ENCODE assay signal across 25 cellular contexts in genomic region chr10:34978080-34978479, GRCh38.
DNase-seq lines count a peak whose midpoint lies in the region; ATAC-seq, FAIRE-seq and TF ChIP-seq lines count a peak whose summit lies in the region.
"Had no signal": no experiment of that assay in that cellular context is flagged by ENCODE, and none has a peak within 500 bp of the region (broad histone marks: within the 10 kb centered on the region; RNA-seq: fewer than 3 reads in every experiment).

No MANE protein-coding gene starts in this region.

- no peaks in the 10 kb centered on the region for H4K20me1 ChIP-seq in keratinocyte (ENCODE audit: control insufficient read depth, extremely low read depth, insufficient read depth, low read length)

- H2AFZ ChIP-seq in keratinocyte (ENCODE audit: control insufficient read depth, low read length) = peak overlapping the region; percentile 49
- H2AFZ ChIP-seq: PC-9 had no signal

- no peaks in the 10 kb centered on the region for H3K9me1 ChIP-seq in keratinocyte (ENCODE audit: control insufficient read depth, extremely low read depth, insufficient read depth, low read length)

- H3K4me3 ChIP-seq in keratinocyte (ENCODE audit: control insufficient read depth in 2 of 3, extremely low read depth in 1 of 3, insufficient read depth in 2 of 3, low read depth in 1 of 3, low read length in 3 of 3) (no peak overlapping the region), spleen (no peak overlapping the region)
- H3K4me3 ChIP-seq: MG63, PC-9 had no signal

- H3K4me1 Mint-ChIP-seq in chondrocyte (ENCODE audit: low read depth) = no peaks in the 10 kb centered on the region
- H3K4me1 Mint-ChIP-seq in HFFc6 (ENCODE audit: low read depth) = no peaks in the 10 kb centered on the region

- H3K4me3 Mint-ChIP-seq in chondrocyte (ENCODE audit: unreplicated experiment) (no peak overlapping the region), HFFc6 (no peak overlapping the region)

- H3K36me3 Mint-ChIP-seq in chondrocyte (ENCODE audit: low read depth) = peaks cover 3% of the 10 kb centered on the region
- no peaks in the 10 kb centered on the region for H3K36me3 Mint-ChIP-seq in HFFc6 (ENCODE audit: low read depth)
- H3K36me3 Mint-ChIP-seq: CD4-positive, alpha-beta memory T cell had no signal

- no peak for TF ChIP-seq CTCF in chondrocyte (IDR thresholded peaks at IDR 0.05)
- no peak for TF ChIP-seq CTCF in keratinocyte (optimal IDR thresholded peaks at IDR 0.05 in 1 of 3, IDR thresholded peaks at IDR 0.05 in 1 of 3, conservative IDR thresholded peaks at IDR 0.05 in 1 of 3; ENCODE audit: extremely low read depth in 1 of 3, insufficient read depth in 2 of 3, low read length in 3 of 3)
- no peak for TF ChIP-seq CTCF in spleen (IDR thresholded peaks at IDR 0.05 in 8 of 11, conservative IDR thresholded peaks at IDR 0.05 in 3 of 11)
- TF ChIP-seq CTCF in HFFc6 (IDR thresholded peaks at IDR 0.05) = no peak

- H3K27me3 ChIP-seq in keratinocyte (ENCODE audit: control insufficient read depth, extremely low read depth, insufficient read depth, low read length) = no peaks in the 10 kb centered on the region
- no peaks in the 10 kb centered on the region for H3K27me3 ChIP-seq in spleen (replicated peaks in 1 of 7)
- H3K27me3 ChIP-seq: MG63 had no signal

- H3K9me3 ChIP-seq in keratinocyte (ENCODE audit: control insufficient read depth, low read depth, low read length) = no peaks in the 10 kb centered on the region
- peaks cover 0 to 30% (median 17%) of the 10 kb centered on the region in 8 donors for H3K9me3 ChIP-seq in spleen
- H3K9me3 ChIP-seq: MG63 had no signal

- no peak for ATAC-seq in GM21381 (IDR thresholded peaks at IDR 0.05; ENCODE audit: unreplicated experiment)

- H3K27me3 Mint-ChIP-seq in chondrocyte (ENCODE audit: low read depth) (peaks cover 13% of the 10 kb centered on the region), HFFc6 (ENCODE audit: insufficient read depth) (peaks cover 32% of the 10 kb centered on the region)

- dilution Hi-C loops in keratinocyte (cut with MboI; ENCODE audit: extremely low pct_ligation_motif_present, low sequenced_read_pairs) = no loop called here

- no peak overlapping the region for H3K9ac ChIP-seq in keratinocyte (ENCODE audit: control insufficient read depth, extremely low read depth, insufficient read depth, low read length)

- intact Hi-C loops in spleen (cut with DNase I; ENCODE audit: low total_unique reads) = no loop called here

- H3K27ac Mint-ChIP-seq in chondrocyte (ENCODE audit: unreplicated experiment) (no peak overlapping the region), HFFc6 (no peak overlapping the region)

- no peaks in the 10 kb centered on the region for H3K36me3 ChIP-seq in keratinocyte (ENCODE audit: control insufficient read depth in 2 of 2, extremely low read depth in 1 of 2, insufficient read depth in 2 of 2, low read length in 2 of 2)
- H3K36me3 ChIP-seq in spleen = no peaks in the 10 kb centered on the region
- H3K36me3 ChIP-seq: MG63 had no signal

- WGBS in spleen, 5 donors = 81 to 92% (median 87%) methylated on average over 7 of the region's 7 CpGs

- peak; percentile 26 for FAIRE-seq in HTR-8/SVneo (lab: Jason Lieb, UNC)
- FAIRE-seq in keratinocyte (lab: Jason Lieb, UNC) = peak; percentile 71
- FAIRE-seq: GM12891, GM19239 had no signal

- TF ChIP-seq POLR2A in spleen (IDR thresholded peaks at IDR 0.05) = no peak

- H3K4me1 ChIP-seq in keratinocyte (ENCODE audit: control insufficient read depth, extremely low read depth, insufficient read depth, low read length) (peaks cover 26% of the 10 kb centered on the region), spleen (no peaks in the 10 kb centered on the region)

- peak overlapping the region; percentile 51 for H3K4me2 ChIP-seq in keratinocyte (ENCODE audit: control insufficient read depth, extremely low read depth, insufficient read depth, low read depth, low read length)
- H3K4me2 ChIP-seq: PC-9 had no signal

- H3K27ac ChIP-seq in keratinocyte (ENCODE audit: control insufficient read depth, insufficient read depth, low read length) = peak overlapping the region; percentile 26
- no peak overlapping the region for H3K27ac ChIP-seq in spleen
- H3K27ac ChIP-seq: PC-9 had no signal

- H3K9me3 Mint-ChIP-seq in chondrocyte (ENCODE audit: low read depth) = no peaks in the 10 kb centered on the region
- H3K9me3 Mint-ChIP-seq in HFFc6 = peaks cover 8% of the 10 kb centered on the region; the same call in 1 of the 2 replicates

- no peaks in the 10 kb centered on the region for H3K79me2 ChIP-seq in keratinocyte (ENCODE audit: control insufficient read depth, insufficient read depth, low read length)

- DNase-seq in HTR-8/SVneo (ENCODE audit: insufficient read length, low spot score) (no peak), chondrocyte (ENCODE audit: low spot score) (peak; percentile 49), keratinocyte (ENCODE audit: low read depth, low spot score) (no peak), spleen (peak; percentile 39), cortex of kidney (lab: John Stamatoyannopoulos, UW) (no peak), HFFc6 (no peak)
- DNase-seq: C1 segment of cervical spinal cord; CD4-positive, alpha-beta memory T cell; DMS 273 treated with DMSO at 0.1 percent for 48 hours; DMS79; EL; GF-D8; KBM-7; MG63; NCI-H1105 treated with DMSO at 0.1 percent for 48 hours; NCI-H146; NCI-H1930; NCI-H2107; NCI-H524; NCI-H774; SHP77 had no signal

Comparison
In these comparisons a context has a peak if more than half of its experiments do, and no peak if none do; other contexts are left out.
1. DNase-seq: peak in chondrocyte (single experiment) and spleen (single experiment); none in HTR-8/SVneo (single experiment), keratinocyte (single experiment), cortex of kidney (single experiment) and HFFc6 (single experiment).